7 cellular contexts compared by ENCODE assay signal in the genomic region with DNA sequence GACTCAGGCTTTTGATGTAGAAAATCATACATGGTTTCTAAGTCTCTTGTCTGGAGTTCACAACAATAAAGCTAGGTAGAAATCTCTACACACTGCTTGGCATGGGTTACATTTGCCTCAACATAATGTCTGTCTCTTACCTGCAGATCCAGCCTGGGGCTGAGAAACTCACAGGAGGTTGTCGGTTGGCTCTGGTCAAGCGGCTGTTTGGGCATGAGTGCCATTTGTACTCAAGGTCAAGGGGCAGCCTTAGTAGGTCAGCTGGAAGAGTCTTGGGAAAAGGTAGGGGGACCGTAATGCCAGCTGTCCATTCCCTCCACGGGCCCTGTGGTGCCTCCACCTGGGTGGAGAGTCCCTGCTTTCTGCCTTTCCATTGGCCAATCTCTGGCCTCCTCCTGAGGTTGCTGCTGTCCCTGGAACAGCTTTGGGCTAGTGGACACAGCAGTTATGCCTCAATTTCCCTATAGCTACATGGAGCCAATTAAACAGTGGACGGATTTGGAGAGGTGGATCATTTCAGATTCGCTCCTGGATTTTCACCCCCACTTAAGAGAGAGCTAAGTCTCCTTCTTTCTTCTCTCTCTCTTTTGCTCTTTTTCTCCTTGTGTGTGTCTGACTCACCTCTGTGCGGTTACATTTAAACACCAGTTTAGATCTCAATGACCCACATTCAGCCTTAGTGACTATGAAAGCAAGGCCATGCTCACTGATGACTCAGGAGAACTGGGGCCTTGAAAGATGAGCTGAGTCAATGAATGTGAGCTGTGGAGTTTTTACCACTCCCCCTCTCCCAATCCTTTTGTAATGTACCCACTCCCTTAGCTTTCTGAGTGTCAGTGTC.
DNase-seq lines count a peak whose midpoint lies in the region; ATAC-seq and TF ChIP-seq lines count a peak whose summit lies in the region.

No MANE protein-coding gene starts in this region.

- H3K4me2 ChIP-seq in osteoblast (ENCODE audit: insufficient read depth, low read length): peak overlapping the region; percentile 66

- H3K27ac ChIP-seq in RWPE2 (ENCODE audit: poor library complexity, severe bottlenecking): peak overlapping the region; percentile 99
- peak overlapping the region; percentile 97 for H3K27ac ChIP-seq in osteoblast (ENCODE audit: low read depth, low read length)

- H3K4me3 ChIP-seq in RWPE2 (ENCODE audit: severe bottlenecking) (no peak overlapping the region), osteoblast (ENCODE audit: insufficient read depth, low read length) (peak overlapping the region; percentile 38)

- H3K4me1 ChIP-seq in RWPE2 (ENCODE audit: insufficient read depth, poor library complexity, severe bottlenecking) (peaks cover 72% of the 10 kb centered on the region), osteoblast (ENCODE audit: insufficient read depth, low read length) (peaks cover 96% of the 10 kb centered on the region)

- H3K27me3 ChIP-seq in RWPE2 (ENCODE audit: insufficient read depth, poor library complexity, severe bottlenecking): no peaks in the 10 kb centered on the region
- H3K27me3 ChIP-seq in osteoblast (ENCODE audit: insufficient read depth, low read length): no peaks in the 10 kb centered on the region

- DNase-seq in HK-2 (ENCODE audit: unreplicated experiment) (peak; percentile 77), RWPE2 (ENCODE audit: low spot score) (peak; percentile 87), osteoblast (ENCODE audit: insufficient read length, low spot score, missing footprints) (peak; percentile 94), putamen (ENCODE audit: low spot score) (no peak), NCI-H1436 treated with DMSO at 0.1 percent for 48 hours (lab: John Stamatoyannopoulos, UW) (no peak), NCI-H1105 (lab: John Stamatoyannopoulos, UW) (no peak)

- H3K4me3 Mint-ChIP-seq in dendritic cell treated with granulocyte-macrophage colony-stimulating factor and Interleukin-4, amounts not matched to agents 40 ng/mL and 50 ng/mL, for 4 days: no peak overlapping the region

- H3K36me3 ChIP-seq in RWPE2 (ENCODE audit: low read depth) (no peaks in the 10 kb centered on the region), osteoblast (ENCODE audit: insufficient read depth, low read length) (no peaks in the 10 kb centered on the region)

- H3K36me3 Mint-ChIP-seq in dendritic cell treated with granulocyte-macrophage colony-stimulating factor and Interleukin-4, amounts not matched to agents 40 ng/mL and 50 ng/mL, for 4 days (ENCODE audit: low read depth): peaks cover 9% of the 10 kb centered on the region

- no peaks in the 10 kb centered on the region for H3K27me3 Mint-ChIP-seq in dendritic cell treated with granulocyte-macrophage colony-stimulating factor and Interleukin-4, amounts not matched to agents 40 ng/mL and 50 ng/mL, for 4 days

- peak; percentile 61 for ATAC-seq in RWPE2 (ENCODE audit: low read depth)

- H2AFZ ChIP-seq in osteoblast (ENCODE audit: low read length): no peak overlapping the region

- H3K79me2 ChIP-seq in osteoblast (ENCODE audit: insufficient read depth, low read length): peaks cover 33% of the 10 kb centered on the region

- H3K9me3 Mint-ChIP-seq in dendritic cell treated with granulocyte-macrophage colony-stimulating factor and Interleukin-4, amounts not matched to agents 40 ng/mL and 50 ng/mL, for 4 days: no peaks in the 10 kb centered on the region

- peaks cover 68% of the 10 kb centered on the region for H3K4me1 Mint-ChIP-seq in dendritic cell treated with granulocyte-macrophage colony-stimulating factor and Interleukin-4, amounts not matched to agents 40 ng/mL and 50 ng/mL, for 4 days (ENCODE audit: low read depth)

- H3K9me3 ChIP-seq in RWPE2 (ENCODE audit: severe bottlenecking) (no peaks in the 10 kb centered on the region), osteoblast (ENCODE audit: low read depth, low read length) (no peaks in the 10 kb centered on the region)

- intact Hi-C loops in dendritic cell treated with granulocyte-macrophage colony-stimulating factor and Interleukin-4, amounts not matched to agents 40 ng/mL and 50 ng/mL, for 4 days (cut with micrococcal nuclease): loop anchor here (5.0 kb wide), 1 partner anchor 40 kb away; no protein-coding TSS in a partner anchor

- H3K27ac Mint-ChIP-seq in dendritic cell treated with granulocyte-macrophage colony-stimulating factor and Interleukin-4, amounts not matched to agents 40 ng/mL and 50 ng/mL, for 4 days: peak overlapping the region; percentile 87

- H4K20me1 ChIP-seq in osteoblast (ENCODE audit: insufficient read depth, low read length): no peaks in the 10 kb centered on the region

- TF ChIP-seq CTCF in RWPE2 (IDR thresholded peaks at IDR 0.05; ENCODE audit: poor library complexity, severe bottlenecking) (no peak), osteoblast (IDR thresholded peaks at IDR 0.05; ENCODE audit: extremely low read depth, low read depth, low read length) (no peak)

Comparison
In these comparisons a context has a peak if more than half of its experiments do, and no peak if none do; other contexts are left out.
1. DNase-seq: peak in HK-2 (single experiment), RWPE2 (single experiment) and osteoblast (single experiment); none in putamen (single experiment), NCI-H1436 treated with DMSO at 0.1 percent for 48 hours (single experiment) and NCI-H1105 (single experiment).